1 cellular context compared by ENCODE assay signal in the genomic region with DNA sequence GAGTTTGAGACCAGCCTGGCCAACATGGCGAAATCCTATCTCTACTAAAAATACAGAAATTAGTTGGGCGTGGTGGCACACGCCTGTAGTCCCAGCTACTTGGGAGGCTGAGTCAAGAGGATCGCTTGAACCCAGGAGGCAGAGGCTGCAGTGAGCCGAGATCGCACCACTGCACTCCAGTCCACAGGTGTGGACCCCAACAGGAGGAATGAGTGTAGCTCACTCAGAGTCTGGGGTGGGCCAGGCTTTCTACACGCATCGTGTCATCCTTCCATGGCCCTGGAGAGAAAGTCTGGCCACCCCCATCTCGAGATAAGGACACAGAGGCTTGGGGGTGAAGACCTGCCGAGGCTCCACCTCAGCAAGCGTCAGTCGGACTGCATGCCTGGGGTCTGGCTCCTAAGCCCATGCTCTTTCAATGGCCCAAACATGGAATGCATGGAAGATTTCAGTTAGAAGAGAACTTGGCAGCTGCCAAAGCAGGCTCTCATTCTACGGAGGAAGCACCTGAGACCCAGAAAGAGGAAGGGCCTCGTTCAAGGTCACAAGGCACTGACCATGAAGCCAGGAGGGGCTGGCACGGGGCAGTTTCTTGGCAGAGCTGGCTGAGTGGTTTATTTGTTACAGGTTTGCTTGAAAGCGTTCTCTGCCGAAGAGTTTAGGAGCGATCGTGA.
A peak's percentile ranks its signal among the peaks of the same experiment; 100 is the strongest.
TF ChIP-seq lines count a peak whose summit lies in the region.

No MANE protein-coding gene starts in this region.

TF ChIP-seq in HepG2, 621 proteins besides CTCF, POLR2A, EP300 and RAD21 (continued from another document):
- TF ChIP-seq, protein P1, sequence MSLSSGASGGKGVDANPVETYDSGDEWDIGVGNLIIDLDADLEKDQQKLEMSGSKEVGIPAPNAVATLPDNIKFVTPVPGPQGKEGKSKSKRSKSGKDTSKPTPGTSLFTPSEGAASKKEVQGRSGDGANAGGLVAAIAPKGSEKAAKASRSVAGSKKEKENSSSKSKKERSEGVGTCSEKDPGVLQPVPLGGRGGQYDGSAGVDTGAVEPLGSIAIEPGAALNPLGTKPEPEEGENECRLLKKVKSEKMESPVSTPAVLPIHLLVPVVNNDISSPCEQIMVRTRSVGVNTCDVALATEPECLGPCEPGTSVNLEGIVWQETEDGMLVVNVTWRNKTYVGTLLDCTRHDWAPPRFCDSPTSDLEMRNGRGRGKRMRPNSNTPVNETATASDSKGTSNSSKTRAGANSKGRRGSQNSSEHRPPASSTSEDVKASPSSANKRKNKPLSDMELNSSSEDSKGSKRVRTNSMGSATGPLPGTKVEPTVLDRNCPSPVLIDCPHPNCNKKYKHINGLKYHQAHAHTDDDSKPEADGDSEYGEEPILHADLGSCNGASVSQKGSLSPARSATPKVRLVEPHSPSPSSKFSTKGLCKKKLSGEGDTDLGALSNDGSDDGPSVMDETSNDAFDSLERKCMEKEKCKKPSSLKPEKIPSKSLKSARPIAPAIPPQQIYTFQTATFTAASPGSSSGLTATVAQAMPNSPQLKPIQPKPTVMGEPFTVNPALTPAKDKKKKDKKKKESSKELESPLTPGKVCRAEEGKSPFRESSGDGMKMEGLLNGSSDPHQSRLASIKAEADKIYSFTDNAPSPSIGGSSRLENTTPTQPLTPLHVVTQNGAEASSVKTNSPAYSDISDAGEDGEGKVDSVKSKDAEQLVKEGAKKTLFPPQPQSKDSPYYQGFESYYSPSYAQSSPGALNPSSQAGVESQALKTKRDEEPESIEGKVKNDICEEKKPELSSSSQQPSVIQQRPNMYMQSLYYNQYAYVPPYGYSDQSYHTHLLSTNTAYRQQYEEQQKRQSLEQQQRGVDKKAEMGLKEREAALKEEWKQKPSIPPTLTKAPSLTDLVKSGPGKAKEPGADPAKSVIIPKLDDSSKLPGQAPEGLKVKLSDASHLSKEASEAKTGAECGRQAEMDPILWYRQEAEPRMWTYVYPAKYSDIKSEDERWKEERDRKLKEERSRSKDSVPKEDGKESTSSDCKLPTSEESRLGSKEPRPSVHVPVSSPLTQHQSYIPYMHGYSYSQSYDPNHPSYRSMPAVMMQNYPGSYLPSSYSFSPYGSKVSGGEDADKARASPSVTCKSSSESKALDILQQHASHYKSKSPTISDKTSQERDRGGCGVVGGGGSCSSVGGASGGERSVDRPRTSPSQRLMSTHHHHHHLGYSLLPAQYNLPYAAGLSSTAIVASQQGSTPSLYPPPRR (CRISPR knock-in tag; IDR thresholded peaks at IDR 0.05; ENCODE audit: borderline replicate concordance): peak; percentile 32; the same call in 1 of the 2 replicates
- TF ChIP-seq ZNF570 (CRISPR knock-in tag; IDR thresholded peaks at IDR 0.05; ENCODE audit: borderline replicate concordance) (0 out of 2 replicates have a peak, but pooled peaks have one; percentile 3), DPF2 (CRISPR knock-in tag; IDR thresholded peaks at IDR 0.05; ENCODE audit: borderline replicate concordance, low read depth) (0 out of 2 replicates have a peak, but pooled peaks have one; percentile 23), ZFX (CRISPR knock-in tag; IDR thresholded peaks at IDR 0.05; ENCODE audit: low read depth) (0 out of 2 replicates have a peak, but pooled peaks have one; percentile 16)
- TF ChIP-seq, protein P2, sequence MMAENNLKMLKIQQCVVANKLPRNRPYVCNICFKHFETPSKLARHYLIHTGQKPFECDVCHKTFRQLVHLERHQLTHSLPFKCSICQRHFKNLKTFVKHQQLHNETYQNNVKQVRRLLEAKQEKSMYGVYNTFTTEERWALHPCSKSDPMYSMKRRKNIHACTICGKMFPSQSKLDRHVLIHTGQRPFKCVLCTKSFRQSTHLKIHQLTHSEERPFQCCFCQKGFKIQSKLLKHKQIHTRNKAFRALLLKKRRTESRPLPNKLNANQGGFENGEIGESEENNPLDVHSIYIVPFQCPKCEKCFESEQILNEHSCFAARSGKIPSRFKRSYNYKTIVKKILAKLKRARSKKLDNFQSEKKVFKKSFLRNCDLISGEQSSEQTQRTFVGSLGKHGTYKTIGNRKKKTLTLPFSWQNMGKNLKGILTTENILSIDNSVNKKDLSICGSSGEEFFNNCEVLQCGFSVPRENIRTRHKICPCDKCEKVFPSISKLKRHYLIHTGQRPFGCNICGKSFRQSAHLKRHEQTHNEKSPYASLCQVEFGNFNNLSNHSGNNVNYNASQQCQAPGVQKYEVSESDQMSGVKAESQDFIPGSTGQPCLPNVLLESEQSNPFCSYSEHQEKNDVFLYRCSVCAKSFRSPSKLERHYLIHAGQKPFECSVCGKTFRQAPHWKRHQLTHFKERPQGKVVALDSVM (CRISPR knock-in tag; IDR thresholded peaks at IDR 0.05): peak; percentile 95
